Comparison of ENCODE assay signal across 8 cellular contexts in genomic region chr10:110208614-110209398, GRCh38. TPM values are rescaled to one million over a fixed set of nuclear protein-coding genes. Genes with fewer than 3 reads are reported as not detected.
DNase-seq lines count a peak whose midpoint lies in the region; ATAC-seq and TF ChIP-seq lines count a peak whose summit lies in the region.

No MANE protein-coding gene starts in this region.

- intact Hi-C loops in right lobe of liver (cut with DNase I) = loop anchor here in 1 of 2 donors (10.0 kb wide), 1 partner anchor 64 kb away; no protein-coding TSS in a partner anchor

- no peak for TF ChIP-seq CTCF in right lobe of liver (IDR thresholded peaks at IDR 0.05)

- H3K9ac ChIP-seq in BLaER1 = peak overlapping the region; percentile 90

- H4K20me1 ChIP-seq in BLaER1 = peaks cover 23% of the 10 kb centered on the region

- H3K27me3 Mint-ChIP-seq in T-cell = no peaks in the 10 kb centered on the region
- H3K27me3 Mint-ChIP-seq in stimulated activated naive CD8-positive, alpha-beta T cell treated with anti-CD3 and anti-CD28 coated beads, Interleukin-15, Interleukin-2, amounts not matched to agents 100 ng/mL and 50 ng/mL, for 24 hours = peaks cover 23% of the 10 kb centered on the region

- peak overlapping the region; percentile 85 to 94 for H3K27ac Mint-ChIP-seq in T-cell
- H3K27ac Mint-ChIP-seq in stimulated activated naive CD8-positive, alpha-beta T cell treated with anti-CD3 and anti-CD28 coated beads, Interleukin-15, Interleukin-2, amounts not matched to agents 100 ng/mL and 50 ng/mL, for 24 hours = peak overlapping the region; percentile 91

- H3K36me3 Mint-ChIP-seq in T-cell = no peaks in the 10 kb centered on the region
- H3K36me3 Mint-ChIP-seq in stimulated activated naive CD8-positive, alpha-beta T cell treated with anti-CD3 and anti-CD28 coated beads, Interleukin-15, Interleukin-2, amounts not matched to agents 100 ng/mL and 50 ng/mL, for 24 hours (ENCODE audit: low read depth) = no peaks in the 10 kb centered on the region

- 0% methylated on average over 29 of the region's 44 CpGs for WGBS in right lobe of liver (ENCODE audit: insufficient coverage, low coverage, low lambda C conversion rate, missing lambda C conversion rate)

- H3K36me3 ChIP-seq in BLaER1 (no peaks in the 10 kb centered on the region), HAP-1 (replicated peaks) (no peaks in the 10 kb centered on the region), right lobe of liver (no peaks in the 10 kb centered on the region)

- CTCF ChIA-PET in T-cell (lab: Charles Lee) = interaction anchor here (0.5 to 8.1 kb wide), 23 partner anchors 11 to 315 kb away, joined by 3 to 94 read pairs (median 5); no protein-coding TSS in a partner anchor

- peak overlapping the region; percentile 81 for H3K4me3 ChIP-seq in BLaER1
- peak overlapping the region; percentile 65 for H3K4me3 ChIP-seq in HAP-1
- peak overlapping the region; percentile 61 to 75 (median 67) for H3K4me3 ChIP-seq in right lobe of liver

- DNase-seq in HAP-1 (ENCODE audit: low spot score in 2 of 2) = peak; percentile 28 to 45
- DNase-seq in T-cell = peak in 15 of 34 experiments; percentile 11 to 51 (median 36)
- DNase-seq in right lobe of liver = peak in 2 of 3 donors; percentile 49 to 57
- DNase-seq in NCI-H1105 treated with DMSO at 0.1 percent for 48 hours (lab: John Stamatoyannopoulos, UW) = no peak

- H3K27ac ChIP-seq in BLaER1 (peak overlapping the region; percentile 69), cingulate gyrus (ENCODE audit: low read depth, low read length) (peak overlapping the region; percentile 99), right lobe of liver (peak overlapping the region; percentile 48 to 89 (median 63))

- POLR2A ChIA-PET in T-cell (lab: Charles Lee) = interaction anchor here (0.6 to 1.4 kb wide), 7 partner anchors 9 to 604 kb away, joined by 3 to 6 read pairs (median 4); no protein-coding TSS in a partner anchor

- H3K4me1 Mint-ChIP-seq in T-cell = peaks cover 41 to 59% (median 42%) of the 10 kb centered on the region in 3 donors
- peaks cover 59% of the 10 kb centered on the region for H3K4me1 Mint-ChIP-seq in stimulated activated naive CD8-positive, alpha-beta T cell treated with anti-CD3 and anti-CD28 coated beads, Interleukin-15, Interleukin-2, amounts not matched to agents 100 ng/mL and 50 ng/mL, for 24 hours (ENCODE audit: low read depth)

- H3K4me2 ChIP-seq in BLaER1 = peak overlapping the region; percentile 96

- TF ChIP-seq POLR2A in right lobe of liver (IDR thresholded peaks at IDR 0.05) = no peak

- peak overlapping the region; percentile 89 to 93 (median 93) for H3K4me3 Mint-ChIP-seq in T-cell
- peak overlapping the region; percentile 87 for H3K4me3 Mint-ChIP-seq in stimulated activated naive CD8-positive, alpha-beta T cell treated with anti-CD3 and anti-CD28 coated beads, Interleukin-15, Interleukin-2, amounts not matched to agents 100 ng/mL and 50 ng/mL, for 24 hours

- H3K4me1 ChIP-seq in BLaER1 (peaks cover 34% of the 10 kb centered on the region), HAP-1 (peaks cover 12% of the 10 kb centered on the region), right lobe of liver (peaks cover 0 to 32% (median 0%) of the 10 kb centered on the region in 4 donors)

- H3K9me3 ChIP-seq in BLaER1 (no peaks in the 10 kb centered on the region), HAP-1 (no peaks in the 10 kb centered on the region), right lobe of liver (no peaks in the 10 kb centered on the region)

- ATAC-seq in T-cell (replicated peaks in 1 of 4) (peak; percentile 8 to 18 (median 15)), right lobe of liver (peak; percentile 4 to 11 (median 10)), HG02970 (IDR thresholded peaks at IDR 0.05; ENCODE audit: low FRiP score, unreplicated experiment) (no peak)

- in situ Hi-C loops in HAP-1 (cut with MboI; ENCODE audit: low sequenced_read_pairs) = loop anchor here (5.0 kb wide), 1 partner anchor 57 kb away; no protein-coding TSS in a partner anchor

- H3K27me3 ChIP-seq in BLaER1 = no peaks in the 10 kb centered on the region
- no peaks in the 10 kb centered on the region for H3K27me3 ChIP-seq in HAP-1 (ENCODE audit: low read depth)
- H3K27me3 ChIP-seq in right lobe of liver = no peaks in the 10 kb centered on the region

- no peaks in the 10 kb centered on the region for H3K9me3 Mint-ChIP-seq in T-cell
- H3K9me3 Mint-ChIP-seq in stimulated activated naive CD8-positive, alpha-beta T cell treated with anti-CD3 and anti-CD28 coated beads, Interleukin-15, Interleukin-2, amounts not matched to agents 100 ng/mL and 50 ng/mL, for 24 hours = no peaks in the 10 kb centered on the region

RNA-seq across cellular contexts. Expression of gene MXI1, which starts 1.4 kb away (rescaled TPM):
- 10 to 100 TPM; 40.2 to 54.1 (median 44.4) TPM for total RNA-seq in T-cell
- total RNA-seq in right lobe of liver = 10 to 100 TPM; 17.1 to 32.6 (median 26.5) TPM
